8 cellular contexts compared by ENCODE assay signal in genomic region chr15:92091155-92091734, GRCh38.
A peak's percentile ranks its signal among the peaks of the same experiment; 100 is the strongest.
DNase-seq lines count a peak whose midpoint lies in the region; ATAC-seq and TF ChIP-seq lines count a peak whose summit lies in the region.

No MANE protein-coding gene starts in this region.

- ATAC-seq in activated naive CD8-positive, alpha-beta T cell treated with anti-CD3 and anti-CD28 coated beads, Interleukin-2, amount 10 ng/mL, durations not matched to agents 7 days and 5 days (ENCODE audit: low read depth): no peak
- no peak for ATAC-seq in GM21515 (IDR thresholded peaks at IDR 0.05; ENCODE audit: unreplicated experiment)

- peak overlapping the region; percentile 30 for H3K27ac Mint-ChIP-seq in activated naive CD8-positive, alpha-beta T cell treated with anti-CD3 and anti-CD28 coated beads, Interleukin-2, amount 10 ng/mL, durations not matched to agents 7 days and 5 days
- no peak overlapping the region for H3K27ac Mint-ChIP-seq in activated naive CD8-positive, alpha-beta T cell treated with anti-CD3 and anti-CD28 coated beads for 36 hours
- H3K27ac Mint-ChIP-seq in neural crest cell (ENCODE audit: unreplicated experiment): no peak overlapping the region

- H3K36me3 Mint-ChIP-seq in activated naive CD8-positive, alpha-beta T cell treated with anti-CD3 and anti-CD28 coated beads, Interleukin-2, amount 10 ng/mL, durations not matched to agents 7 days and 5 days: peaks cover 7% of the 10 kb centered on the region
- H3K36me3 Mint-ChIP-seq in activated naive CD8-positive, alpha-beta T cell treated with anti-CD3 and anti-CD28 coated beads for 36 hours: no peaks in the 10 kb centered on the region
- no peaks in the 10 kb centered on the region for H3K36me3 Mint-ChIP-seq in neural crest cell (ENCODE audit: low read depth)

- H3K27me3 Mint-ChIP-seq in activated naive CD8-positive, alpha-beta T cell treated with anti-CD3 and anti-CD28 coated beads, Interleukin-2, amount 10 ng/mL, durations not matched to agents 7 days and 5 days: no peaks in the 10 kb centered on the region
- H3K27me3 Mint-ChIP-seq in activated naive CD8-positive, alpha-beta T cell treated with anti-CD3 and anti-CD28 coated beads for 36 hours: no peaks in the 10 kb centered on the region
- H3K27me3 Mint-ChIP-seq in neural crest cell (ENCODE audit: low read depth): no peaks in the 10 kb centered on the region

- POLR2A ChIA-PET in activated naive CD8-positive, alpha-beta T cell treated with anti-CD3 and anti-CD28 coated beads, Interleukin-2, amount 10 ng/mL, durations not matched to agents 7 days and 5 days (lab: Charles Lee): no interaction called here

- no peaks in the 10 kb centered on the region for H3K9me3 Mint-ChIP-seq in activated naive CD8-positive, alpha-beta T cell treated with anti-CD3 and anti-CD28 coated beads, Interleukin-2, amount 10 ng/mL, durations not matched to agents 7 days and 5 days
- no peaks in the 10 kb centered on the region for H3K9me3 Mint-ChIP-seq in activated naive CD8-positive, alpha-beta T cell treated with anti-CD3 and anti-CD28 coated beads for 36 hours
- H3K9me3 Mint-ChIP-seq in neural crest cell: no peaks in the 10 kb centered on the region

- H3K4me1 Mint-ChIP-seq in activated naive CD8-positive, alpha-beta T cell treated with anti-CD3 and anti-CD28 coated beads, Interleukin-2, amount 10 ng/mL, durations not matched to agents 7 days and 5 days: peaks cover 26% of the 10 kb centered on the region
- H3K4me1 Mint-ChIP-seq in activated naive CD8-positive, alpha-beta T cell treated with anti-CD3 and anti-CD28 coated beads for 36 hours: peaks cover 14% of the 10 kb centered on the region
- no peaks in the 10 kb centered on the region for H3K4me1 Mint-ChIP-seq in neural crest cell

- DNase-seq in activated naive CD8-positive, alpha-beta T cell treated with anti-CD3 and anti-CD28 coated beads, Interleukin-2, amount 10 ng/mL, durations not matched to agents 7 days and 5 days: no peak
- no peak for DNase-seq in activated naive CD8-positive, alpha-beta T cell treated with anti-CD3 and anti-CD28 coated beads for 36 hours
- DNase-seq in NCI-H510A treated with DMSO at 0.1 percent for 48 hours (lab: John Stamatoyannopoulos, UW) (peak; percentile 68), dermis microvascular lymphatic vessel endothelial cell (ENCODE audit: low read depth in 2 of 2) (peak; percentile 4 to 38), neural crest cell (ENCODE audit: low read depth, low spot score) (peak; percentile 63), germinal center (ENCODE audit: low spot score) (no peak), NOMO-1 (lab: John Stamatoyannopoulos, UW; ENCODE audit: unreplicated experiment in 2 of 2) (no peak)

- TF ChIP-seq CTCF in neural crest cell (conservative IDR thresholded peaks at IDR 0.05): peak; percentile 76

- H3K4me3 Mint-ChIP-seq in activated naive CD8-positive, alpha-beta T cell treated with anti-CD3 and anti-CD28 coated beads, Interleukin-2, amount 10 ng/mL, durations not matched to agents 7 days and 5 days: no peak overlapping the region
- no peak overlapping the region for H3K4me3 Mint-ChIP-seq in activated naive CD8-positive, alpha-beta T cell treated with anti-CD3 and anti-CD28 coated beads for 36 hours
- no peak overlapping the region for H3K4me3 Mint-ChIP-seq in neural crest cell

Comparison
In these comparisons a context has a peak if more than half of its experiments do, and no peak if none do; other contexts are left out.
1. DNase-seq: peak in NCI-H510A treated with DMSO at 0.1 percent for 48 hours (single experiment), dermis microvascular lymphatic vessel endothelial cell (2 of 2) and neural crest cell (single experiment); none in activated naive CD8-positive, alpha-beta T cell treated with anti-CD3 and anti-CD28 coated beads, Interleukin-2, amount 10 ng/mL, durations not matched to agents 7 days and 5 days (single experiment), activated naive CD8-positive, alpha-beta T cell treated with anti-CD3 and anti-CD28 coated beads for 36 hours (single experiment), germinal center (single experiment) and NOMO-1 (0 of 2).